Comparison of ENCODE assay signal across 9 cellular contexts in the genomic region with DNA sequence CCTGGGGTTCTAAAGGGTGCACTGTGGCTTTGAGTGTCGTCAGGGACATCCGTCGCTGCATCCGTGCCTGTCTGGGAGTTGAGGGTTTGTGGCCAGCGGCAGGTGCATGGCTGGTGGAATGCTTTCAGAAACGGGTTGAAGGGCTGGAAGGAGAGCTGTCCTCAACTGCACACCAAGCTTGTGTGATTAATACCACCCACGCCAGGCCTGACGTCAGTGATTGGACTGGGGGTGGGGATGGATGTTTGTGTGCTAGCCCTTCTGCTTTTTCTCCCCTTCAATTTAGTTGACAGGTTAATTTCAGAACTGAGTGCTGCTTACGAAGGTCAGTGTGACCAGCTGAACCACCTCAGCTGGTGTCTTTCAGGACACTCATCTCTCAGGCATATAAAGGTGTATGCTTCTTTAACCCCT. TPM values are rescaled to one million over a fixed set of nuclear protein-coding genes. Genes with fewer than 3 reads are reported as not detected.
DNase-seq lines count a peak whose midpoint lies in the region; ATAC-seq lines count a peak whose summit lies in the region.
"Had no signal": no experiment of that assay in that cellular context is flagged by ENCODE, and none has a peak within 500 bp of the region (broad histone marks: within the 10 kb centered on the region; RNA-seq: fewer than 3 reads in every experiment).

No MANE protein-coding gene starts in this region.

- H3K27me3 Mint-ChIP-seq in activated T-helper 17 cell treated with anti-CD3 and anti-CD28 coated beads, Interleukin-2, amount 50 U/mL, for 72 hours = peaks cover 13% of the 10 kb centered on the region
- H3K27me3 Mint-ChIP-seq in stimulated activated naive CD8-positive, alpha-beta T cell treated with anti-CD3 and anti-CD28 coated beads, Interleukin-15, amount 100 ng/mL, for 72 hours = peaks cover 55% of the 10 kb centered on the region

- H3K4me1 Mint-ChIP-seq in activated T-helper 17 cell treated with anti-CD3 and anti-CD28 coated beads, Interleukin-2, amount 50 U/mL, for 72 hours = peaks cover 26% of the 10 kb centered on the region
- H3K4me1 Mint-ChIP-seq in stimulated activated naive CD8-positive, alpha-beta T cell treated with anti-CD3 and anti-CD28 coated beads, Interleukin-15, amount 100 ng/mL, for 72 hours = peaks cover 43% of the 10 kb centered on the region

- ATAC-seq in activated T-helper 17 cell treated with anti-CD3 and anti-CD28 coated beads, Interleukin-2, amount 50 U/mL, for 72 hours (replicated peaks) = peak; percentile 22
- peak; percentile 11 for ATAC-seq in stimulated activated naive CD8-positive, alpha-beta T cell treated with anti-CD3 and anti-CD28 coated beads, Interleukin-15, amount 100 ng/mL, for 72 hours
- no peak for ATAC-seq in HG02852 (IDR thresholded peaks at IDR 0.05; ENCODE audit: unreplicated experiment)
- ATAC-seq in HG02840 (IDR thresholded peaks at IDR 0.05; ENCODE audit: low FRiP score, unreplicated experiment) = no peak
- ATAC-seq in HG02571 (IDR thresholded peaks at IDR 0.05; ENCODE audit: unreplicated experiment) = no peak

- no peak overlapping the region for H3K4me3 Mint-ChIP-seq in activated T-helper 17 cell treated with anti-CD3 and anti-CD28 coated beads, Interleukin-2, amount 50 U/mL, for 72 hours
- H3K4me3 Mint-ChIP-seq in stimulated activated naive CD8-positive, alpha-beta T cell treated with anti-CD3 and anti-CD28 coated beads, Interleukin-15, amount 100 ng/mL, for 72 hours = peak overlapping the region; percentile 16 to 68
- H3K4me3 Mint-ChIP-seq: central memory CD8-positive, alpha-beta T cell had no signal

- no peaks in the 10 kb centered on the region for H3K9me3 Mint-ChIP-seq in activated T-helper 17 cell treated with anti-CD3 and anti-CD28 coated beads, Interleukin-2, amount 50 U/mL, for 72 hours
- no peaks in the 10 kb centered on the region for H3K9me3 Mint-ChIP-seq in stimulated activated naive CD8-positive, alpha-beta T cell treated with anti-CD3 and anti-CD28 coated beads, Interleukin-15, amount 100 ng/mL, for 72 hours
- H3K9me3 Mint-ChIP-seq: central memory CD8-positive, alpha-beta T cell had no signal

- no peaks in the 10 kb centered on the region for H3K36me3 Mint-ChIP-seq in activated T-helper 17 cell treated with anti-CD3 and anti-CD28 coated beads, Interleukin-2, amount 50 U/mL, for 72 hours (ENCODE audit: low read depth)

- DNase-seq in Daoy (ENCODE audit: low read depth) (peak; percentile 54), NAMALWA (ENCODE audit: low spot score) (peak; percentile 49), left kidney (ENCODE audit: low read depth, low spot score) (peak; percentile 87)
- DNase-seq in stimulated activated naive CD8-positive, alpha-beta T cell treated with anti-CD3 and anti-CD28 coated beads, Interleukin-15, amount 100 ng/mL, for 72 hours = peak; percentile 44 to 52

- H3K27ac Mint-ChIP-seq in activated T-helper 17 cell treated with anti-CD3 and anti-CD28 coated beads, Interleukin-2, amount 50 U/mL, for 72 hours = no peak overlapping the region
- H3K27ac Mint-ChIP-seq in stimulated activated naive CD8-positive, alpha-beta T cell treated with anti-CD3 and anti-CD28 coated beads, Interleukin-15, amount 100 ng/mL, for 72 hours = no peak overlapping the region

RNA-seq across cellular contexts. Expression of gene GAB2, which starts 3.2 kb away (rescaled TPM):
- 0.98 and 1.9 TPM in 2 replicates for total RNA-seq in Daoy (2014; rRNA removed; shearing (Covaris generic))
- total RNA-seq in activated T-helper 17 cell treated with anti-CD3 and anti-CD28 coated beads, Interleukin-2, amount 50 U/mL, for 72 hours = 10 to 100 TPM in 1 of 2 donors, 1 to 10 TPM in 1; 6.5 to 11.4 TPM

Comparison
In these comparisons a context has a peak if more than half of its experiments do, and no peak if none do; other contexts are left out.
1. ATAC-seq: peak in activated T-helper 17 cell treated with anti-CD3 and anti-CD28 coated beads, Interleukin-2, amount 50 U/mL, for 72 hours (single experiment) and stimulated activated naive CD8-positive, alpha-beta T cell treated with anti-CD3 and anti-CD28 coated beads, Interleukin-15, amount 100 ng/mL, for 72 hours (single experiment); none in HG02852 (single experiment), HG02840 (single experiment) and HG02571 (single experiment).
2. Peak in every context shown above with its lines, with median percentiles within 50 percentile points of each other: DNase-seq.